ENCODE assay signal across 8 cellular contexts in the genomic region with DNA sequence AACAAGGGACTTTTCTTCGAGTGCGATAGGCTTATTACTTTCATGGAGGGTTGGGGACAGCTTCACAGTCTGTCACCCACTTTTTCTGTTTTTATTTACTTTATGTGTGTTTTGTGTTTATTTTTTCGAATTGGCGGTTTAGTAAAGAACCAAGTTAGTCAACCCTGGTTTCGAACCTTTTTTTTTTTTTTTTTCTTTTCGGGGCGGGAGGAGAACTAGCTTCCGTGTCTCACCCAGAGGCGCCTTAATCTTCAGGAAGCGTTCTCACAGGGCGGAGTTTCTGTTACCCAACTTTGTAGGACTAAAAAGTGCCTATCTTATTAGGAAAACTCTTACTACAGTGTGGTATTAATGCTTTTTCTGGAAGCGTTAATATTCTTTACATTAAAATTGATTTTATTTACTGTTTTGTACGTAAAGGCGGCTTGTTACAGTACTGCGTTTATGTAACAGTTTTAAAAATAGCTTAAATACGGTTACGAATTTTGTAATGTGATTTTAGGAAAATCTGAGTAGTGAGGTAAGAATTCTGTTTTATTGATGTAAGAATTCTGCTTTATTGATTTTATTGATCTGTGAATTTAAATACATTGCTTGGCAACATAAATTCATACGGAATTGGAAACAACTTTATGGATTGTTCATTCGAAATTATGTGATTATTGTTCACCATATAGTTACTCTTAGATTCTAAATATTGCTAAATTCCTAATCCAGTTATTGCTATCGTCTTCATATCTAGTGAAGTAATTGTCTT. TPM values are rescaled to one million over a fixed set of nuclear protein-coding genes. Genes with fewer than 3 reads are reported as not detected.
DNase-seq lines count a peak whose midpoint lies in the region; ATAC-seq and TF ChIP-seq lines count a peak whose summit lies in the region.

No MANE protein-coding gene starts in this region.

- peak; percentile 40 for DNase-seq in NCI-H1092 treated with DMSO at 0.1 percent for 48 hours (lab: John Stamatoyannopoulos, UW)
- no peak for DNase-seq in NCI-H1092 (lab: John Stamatoyannopoulos, UW)
- DNase-seq in H7: no peak
- DNase-seq in NCI-H146 (lab: John Stamatoyannopoulos, UW): peak; percentile 59
- peak; percentile 51 for DNase-seq in activated CD4-positive, alpha-beta T cell treated with anti-CD3 and anti-CD28 coated beads for 48 hours
- DNase-seq in esophagus muscularis mucosa (ENCODE audit: extremely low spot score): no peak
- no peak for DNase-seq in naive B cell
- DNase-seq in ureter (ENCODE audit: low spot score): peak; percentile 64

- H3K27ac Mint-ChIP-seq in naive B cell: peak overlapping the region; percentile 97 to 100 (median 99)

- H3K36me3 Mint-ChIP-seq in naive B cell: peaks cover 19 to 27% of the 10 kb centered on the region in 2 donors

- H3K4me1 ChIP-seq in esophagus muscularis mucosa: peaks cover 51 to 59% (median 57%) of the 10 kb centered on the region in 4 donors

- TF ChIP-seq CTCF in esophagus muscularis mucosa (IDR thresholded peaks at IDR 0.05): no peak

- H3K4me1 Mint-ChIP-seq in naive B cell: peaks cover 20 to 46% (median 45%) of the 10 kb centered on the region in 3 donors

- no peaks in the 10 kb centered on the region for H3K9me3 ChIP-seq in esophagus muscularis mucosa

- H3K4me3 Mint-ChIP-seq in naive B cell: peak overlapping the region; percentile 97 to 100 (median 98)

- intact Hi-C loops in esophagus muscularis mucosa (cut with DNase I): no loop called here

- peak; percentile 22 to 27 for ATAC-seq in naive B cell (ENCODE audit: low read depth in 2 of 2)

- peak overlapping the region; percentile 71 for H3K4me3 ChIP-seq in H7 (ENCODE audit: insufficient read depth, low read depth, low read length)
- H3K4me3 ChIP-seq in esophagus muscularis mucosa: peak overlapping the region; percentile 63 to 94 (median 88)

- peak overlapping the region; percentile 89 to 99 (median 96) for H3K27ac ChIP-seq in esophagus muscularis mucosa (replicated peaks in 1 of 4)

- no peak for TF ChIP-seq POLR2A in esophagus muscularis mucosa (IDR thresholded peaks at IDR 0.05; ENCODE audit: low read depth)

- no peak for TF ChIP-seq EP300 in esophagus muscularis mucosa (IDR thresholded peaks at IDR 0.05)

- no peaks in the 10 kb centered on the region for H3K27me3 Mint-ChIP-seq in naive B cell

- H3K27me3 ChIP-seq in H7 (ENCODE audit: control insufficient read depth, insufficient read depth, low read length) (no peaks in the 10 kb centered on the region), esophagus muscularis mucosa (no peaks in the 10 kb centered on the region)

- under 1% methylated on average over 20 of the region's 20 CpGs for WGBS in esophagus muscularis mucosa

- H3K36me3 ChIP-seq in H7 (replicated peaks; ENCODE audit: control insufficient read depth, insufficient read depth, low read length) (peaks cover 13% of the 10 kb centered on the region), esophagus muscularis mucosa (peaks cover 0 to 40% (median 27%) of the 10 kb centered on the region in 4 donors)

- no peaks in the 10 kb centered on the region for H3K9me3 Mint-ChIP-seq in naive B cell

RNA-seq across cellular contexts. Expression of a gene that starts 0.9 kb away (rescaled TPM):
- 132 and 135 TPM in 2 replicates for total RNA-seq in H7 (2014; rRNA removed; shearing (Covaris generic))
- total RNA-seq in esophagus muscularis mucosa (10 to 100 TPM; 68.1 to 92.1 (median 86.3) TPM), ureter (231 TPM)
- polyA plus RNA-seq in naive B cell (ENCODE audit: low read depth in 6 of 6): 100 to 1,000 TPM; 126 to 165 (median 142) TPM

RNA-seq across cellular contexts. Expression of a gene that starts 8.9 kb away (rescaled TPM):
- 52.4 and 73.0 TPM in 2 replicates for total RNA-seq in H7 (2014; rRNA removed; shearing (Covaris generic))
- total RNA-seq in esophagus muscularis mucosa (10 to 100 TPM in 1 of 4 donors, 1 to 10 TPM in 3; 9.1 to 11.6 (median 9.5) TPM), ureter (24.6 TPM)
- polyA plus RNA-seq in naive B cell (ENCODE audit: low read depth in 6 of 6): 10 to 100 TPM in 3 of 6 donors, 1 to 10 TPM in 3; 4.5 to 12.4 (median 9.6) TPM

Comparison
In these comparisons a context has a peak if more than half of its experiments do, and no peak if none do; other contexts are left out.
1. DNase-seq: peak in NCI-H1092 treated with DMSO at 0.1 percent for 48 hours (single experiment), NCI-H146 (single experiment), activated CD4-positive, alpha-beta T cell treated with anti-CD3 and anti-CD28 coated beads for 48 hours (single experiment) and ureter (single experiment); none in NCI-H1092 (single experiment), H7 (single experiment), esophagus muscularis mucosa (single experiment) and naive B cell (single experiment).